7 cellular contexts compared by ENCODE assay signal in the genomic region with DNA sequence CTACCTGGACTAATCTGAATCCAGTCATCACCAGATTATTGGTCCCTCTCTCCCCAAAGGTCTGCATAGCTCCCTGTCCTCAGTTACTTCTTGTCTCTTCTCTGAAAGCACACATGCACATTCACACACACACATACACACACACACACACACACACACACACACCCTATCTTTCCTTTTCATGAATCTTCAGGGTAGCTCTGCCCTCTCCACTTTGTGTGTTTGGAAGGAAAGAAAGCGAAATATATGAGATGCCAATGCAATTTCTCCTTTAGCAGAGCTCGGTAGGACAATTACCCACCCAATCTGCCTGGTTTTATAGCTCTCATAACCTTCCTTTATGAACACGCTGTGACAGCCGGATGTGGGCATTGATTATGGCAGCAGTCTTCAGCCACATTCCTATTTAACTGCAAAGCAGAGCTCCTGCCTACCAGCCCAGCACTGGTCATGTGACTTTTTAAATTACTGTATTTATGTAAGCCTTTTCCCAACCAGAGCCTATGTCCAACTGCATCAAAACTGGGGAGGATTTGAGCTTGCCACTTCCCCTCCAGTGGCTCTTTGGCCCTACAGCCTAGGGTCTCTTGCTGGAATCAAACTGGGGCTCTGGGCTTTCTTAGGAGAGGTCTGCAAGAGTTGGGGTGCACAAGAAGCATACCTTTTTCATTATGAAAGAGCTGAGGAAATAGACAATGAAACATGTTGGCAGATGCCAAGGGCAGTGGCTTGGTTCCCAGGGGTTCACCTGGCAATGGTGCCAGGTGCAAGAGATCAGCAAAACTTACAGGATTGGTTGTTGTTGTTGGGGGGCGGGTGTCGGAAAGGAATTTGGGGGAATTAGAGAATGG. TPM values are rescaled to one million over a fixed set of nuclear protein-coding genes. Genes with fewer than 3 reads are reported as not detected.
DNase-seq lines count a peak whose midpoint lies in the region; ATAC-seq and TF ChIP-seq lines count a peak whose summit lies in the region.

No MANE protein-coding gene starts in this region.

- peaks cover 0 to 41% of the 10 kb centered on the region in 2 donors for H3K4me1 ChIP-seq in right atrium auricular region

- TF ChIP-seq CTCF in right atrium auricular region (IDR thresholded peaks at IDR 0.05) (no peak), omental fat pad (IDR thresholded peaks at IDR 0.05) (no peak)

- intact Hi-C loops in activated T-helper 1 cell treated with anti-CD3 and anti-CD28 coated beads, Interleukin-12 subunit alpha, Interleukin-12 subunit beta, Interleukin-2, Interleukin-4 antibody, amounts not matched to agents 30 ng/mL and 10 ng/mL and 1 ng/mL, durations not matched to agents 14 hours and 24 hours and 36 hours (cut with micrococcal nuclease): loop anchor here (1.0 to 5.0 kb wide), 7 partner anchors 10 to 807 kb away; a partner anchor contains a TSS

- DNase-seq in EL (peak; percentile 84), LoVo (ENCODE audit: low spot score) (peak; percentile 75), right atrium auricular region (ENCODE audit: low spot score) (no peak), superior temporal gyrus (ENCODE audit: extremely low spot score) (peak; percentile 63), D341Med (ENCODE audit: low spot score) (no peak), omental fat pad (ENCODE audit: low spot score) (no peak)
- DNase-seq in activated T-helper 1 cell treated with anti-CD3 and anti-CD28 coated beads, Interleukin-12 subunit alpha, Interleukin-12 subunit beta, Interleukin-2, Interleukin-4 antibody, amounts not matched to agents 30 ng/mL and 10 ng/mL and 1 ng/mL, durations not matched to agents 14 hours and 24 hours and 36 hours (ENCODE audit: low spot score): no peak

- H3K4me1 Mint-ChIP-seq in activated T-helper 1 cell treated with anti-CD3 and anti-CD28 coated beads, Interleukin-12 subunit alpha, Interleukin-12 subunit beta, Interleukin-2, Interleukin-4 antibody, amounts not matched to agents 30 ng/mL and 10 ng/mL and 1 ng/mL, durations not matched to agents 14 hours and 24 hours and 36 hours (ENCODE audit: low read depth): peaks cover 49% of the 10 kb centered on the region

- peaks cover 24% of the 10 kb centered on the region for H3K36me3 Mint-ChIP-seq in activated T-helper 1 cell treated with anti-CD3 and anti-CD28 coated beads, Interleukin-12 subunit alpha, Interleukin-12 subunit beta, Interleukin-2, Interleukin-4 antibody, amounts not matched to agents 30 ng/mL and 10 ng/mL and 1 ng/mL, durations not matched to agents 14 hours and 24 hours and 36 hours (ENCODE audit: low read depth)

- no peaks in the 10 kb centered on the region for H3K9me3 Mint-ChIP-seq in activated T-helper 1 cell treated with anti-CD3 and anti-CD28 coated beads, Interleukin-12 subunit alpha, Interleukin-12 subunit beta, Interleukin-2, Interleukin-4 antibody, amounts not matched to agents 30 ng/mL and 10 ng/mL and 1 ng/mL, durations not matched to agents 14 hours and 24 hours and 36 hours

- no peaks in the 10 kb centered on the region for H3K36me3 ChIP-seq in right atrium auricular region

- H3K27ac Mint-ChIP-seq in activated T-helper 1 cell treated with anti-CD3 and anti-CD28 coated beads, Interleukin-12 subunit alpha, Interleukin-12 subunit beta, Interleukin-2, Interleukin-4 antibody, amounts not matched to agents 30 ng/mL and 10 ng/mL and 1 ng/mL, durations not matched to agents 14 hours and 24 hours and 36 hours: peak overlapping the region; percentile 82

- peaks cover 9% of the 10 kb centered on the region for H3K27me3 Mint-ChIP-seq in activated T-helper 1 cell treated with anti-CD3 and anti-CD28 coated beads, Interleukin-12 subunit alpha, Interleukin-12 subunit beta, Interleukin-2, Interleukin-4 antibody, amounts not matched to agents 30 ng/mL and 10 ng/mL and 1 ng/mL, durations not matched to agents 14 hours and 24 hours and 36 hours (ENCODE audit: insufficient read depth)

- peak overlapping the region; percentile 96 for H3K4me3 Mint-ChIP-seq in activated T-helper 1 cell treated with anti-CD3 and anti-CD28 coated beads, Interleukin-12 subunit alpha, Interleukin-12 subunit beta, Interleukin-2, Interleukin-4 antibody, amounts not matched to agents 30 ng/mL and 10 ng/mL and 1 ng/mL, durations not matched to agents 14 hours and 24 hours and 36 hours

- H3K4me3 ChIP-seq in right atrium auricular region: peak overlapping the region in 1 of 2 donors; percentile 59

- H3K9me3 ChIP-seq in right atrium auricular region: no peaks in the 10 kb centered on the region

- H3K27ac ChIP-seq in right atrium auricular region: peak overlapping the region; percentile 86 to 87

- ATAC-seq in omental fat pad (ENCODE audit: low FRiP score): no peak

- no peaks in the 10 kb centered on the region for H3K27me3 ChIP-seq in right atrium auricular region

RNA-seq across cellular contexts. Expression of a gene that starts 20.8 kb away (rescaled TPM):
- 232 and 258 TPM in 2 replicates for total RNA-seq in activated T-helper 1 cell treated with anti-CD3 and anti-CD28 coated beads, Interleukin-12 subunit alpha, Interleukin-12 subunit beta, Interleukin-2, Interleukin-4 antibody, amounts not matched to agents 30 ng/mL and 10 ng/mL and 1 ng/mL, durations not matched to agents 14 hours and 24 hours and 36 hours
- total RNA-seq in right atrium auricular region: 100 to 1,000 TPM; 131 to 159 TPM
- total RNA-seq in omental fat pad: 100 to 1,000 TPM; 155 to 222 (median 211) TPM

Comparison
In these comparisons a context has a peak if more than half of its experiments do, and no peak if none do; other contexts are left out.
1. DNase-seq: peak in EL (single experiment), LoVo (single experiment) and superior temporal gyrus (single experiment); none in activated T-helper 1 cell treated with anti-CD3 and anti-CD28 coated beads, Interleukin-12 subunit alpha, Interleukin-12 subunit beta, Interleukin-2, Interleukin-4 antibody, amounts not matched to agents 30 ng/mL and 10 ng/mL and 1 ng/mL, durations not matched to agents 14 hours and 24 hours and 36 hours (single experiment), right atrium auricular region (single experiment), D341Med (single experiment) and omental fat pad (single experiment).